ENCODE assay signal across 15 cellular contexts in genomic region chr20:48801197-48801596, GRCh38.
"Had no signal": no experiment of that assay in that cellular context is flagged by ENCODE, and none has a peak within 500 bp of the region (broad histone marks: within the 10 kb centered on the region; RNA-seq: fewer than 3 reads in every experiment).

No MANE protein-coding gene starts in this region.

- H3K4me3 Mint-ChIP-seq: activated CD4-positive, alpha-beta T cell treated with anti-CD3 and anti-CD28 coated beads, Interleukin-2, amount 10 ng/mL, durations not matched to agents 7 days and 5 days; activated naive CD4-positive, alpha-beta T cell treated with anti-CD3 and anti-CD28 coated beads for 36 hours; neural progenitor cell; T-helper 1 cell treated with Interleukin-12 subunit alpha and Interleukin-12 subunit beta and Interleukin-4 antibody, amounts not matched to agents 30 μg/mL and 1 μg/mL, for 36 hours had no signal

- H3K27ac ChIP-seq: adrenal gland, epithelial cell of prostate, gastrocnemius medialis, neural progenitor cell, parathyroid adenoma, transverse colon had no signal

- H3K36me3 ChIP-seq: adrenal gland, gastrocnemius medialis, neural progenitor cell, transverse colon had no signal

- ATAC-seq: gastrocnemius medialis had no signal

- H3K4me3 ChIP-seq: adrenal gland, gastrocnemius medialis, neural progenitor cell, transverse colon had no signal

- H3K9ac ChIP-seq: neural progenitor cell, parathyroid adenoma had no signal

- H3K9me3 ChIP-seq: adrenal gland, gastrocnemius medialis, transverse colon had no signal

- H3K27me3 Mint-ChIP-seq: activated CD4-positive, alpha-beta T cell treated with anti-CD3 and anti-CD28 coated beads, Interleukin-2, amount 10 ng/mL, durations not matched to agents 7 days and 5 days had no signal

- H3K27ac Mint-ChIP-seq: activated CD4-positive, alpha-beta T cell treated with anti-CD3 and anti-CD28 coated beads, Interleukin-2, amount 10 ng/mL, durations not matched to agents 7 days and 5 days; activated naive CD4-positive, alpha-beta T cell treated with anti-CD3 and anti-CD28 coated beads for 36 hours; T-helper 1 cell treated with Interleukin-12 subunit alpha and Interleukin-12 subunit beta and Interleukin-4 antibody, amounts not matched to agents 30 μg/mL and 1 μg/mL, for 36 hours had no signal

- DNase-seq: activated CD4-positive, alpha-beta T cell treated with anti-CD3 and anti-CD28 coated beads, Interleukin-2, amount 10 ng/mL, durations not matched to agents 7 days and 5 days; activated CD4-positive, CD25-positive, alpha-beta regulatory T cell; activated naive CD4-positive, alpha-beta T cell treated with anti-CD3 and anti-CD28 coated beads for 36 hours; adrenal gland; central memory CD4-positive, alpha-beta T cell; cortex of kidney; effector CD8-positive, alpha-beta T cell; gastrocnemius medialis; retina; substantia nigra; transverse colon had no signal

- H3K9me3 Mint-ChIP-seq: activated CD4-positive, alpha-beta T cell treated with anti-CD3 and anti-CD28 coated beads, Interleukin-2, amount 10 ng/mL, durations not matched to agents 7 days and 5 days; activated naive CD4-positive, alpha-beta T cell treated with anti-CD3 and anti-CD28 coated beads for 36 hours; T-helper 1 cell treated with Interleukin-12 subunit alpha and Interleukin-12 subunit beta and Interleukin-4 antibody, amounts not matched to agents 30 μg/mL and 1 μg/mL, for 36 hours had no signal
